8 cellular contexts compared by ENCODE assay signal in the genomic region with DNA sequence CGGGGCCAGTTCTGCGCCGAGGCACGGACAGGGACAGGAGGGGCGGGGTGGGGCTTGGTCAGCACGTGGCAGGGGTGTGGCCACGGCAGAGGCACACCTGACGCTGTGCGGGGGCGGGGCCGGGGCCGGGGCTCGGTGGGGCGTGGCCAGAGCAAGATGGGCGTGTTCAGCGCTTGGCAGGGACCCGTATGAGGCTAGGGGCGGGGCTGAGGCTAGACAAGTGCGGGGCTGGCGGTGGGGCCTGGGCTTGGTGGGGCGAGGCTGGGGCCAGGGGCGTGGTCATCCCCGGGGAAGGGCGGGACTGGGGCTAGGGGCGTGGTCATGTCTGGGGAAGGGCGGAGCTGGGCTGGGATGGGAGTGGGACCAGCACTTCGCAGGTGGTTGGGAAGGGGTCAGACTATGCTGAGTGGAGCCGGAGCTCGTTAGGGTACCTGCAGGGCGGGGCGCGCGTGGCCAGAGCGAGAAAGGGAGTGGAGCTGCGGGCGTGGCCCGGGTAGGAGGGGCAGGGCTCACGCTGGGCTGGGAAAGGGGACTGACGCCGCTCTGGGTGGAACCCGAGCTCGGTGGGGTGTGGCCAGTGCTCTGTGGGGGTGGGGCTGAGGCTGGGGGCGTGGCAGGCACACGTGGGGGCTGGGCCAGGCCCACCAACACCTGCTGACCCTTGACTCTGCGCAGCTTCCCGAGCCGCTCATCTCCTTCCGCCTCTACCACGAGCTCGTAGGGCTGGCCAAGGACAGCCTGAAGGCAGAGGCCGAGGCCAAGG. TPM values are rescaled to one million over a fixed set of nuclear protein-coding genes. Genes with fewer than 3 reads are reported as not detected.
DNase-seq lines count a peak whose midpoint lies in the region; TF ChIP-seq lines count a peak whose summit lies in the region.

No MANE protein-coding gene starts in this region.

- H3K9me2 ChIP-seq in PC-9 (ENCODE audit: insufficient read depth) (no peaks in the 10 kb centered on the region), MM.1S (replicated peaks; ENCODE audit: insufficient read depth, low read length) (no peaks in the 10 kb centered on the region)

- H3K9ac ChIP-seq in MM.1S (ENCODE audit: low read length): no peak overlapping the region

- no peaks in the 10 kb centered on the region for H3K9me3 Mint-ChIP-seq in activated T-helper 2 cell treated with anti-CD3 and anti-CD28 coated beads, Interferon-gamma antibody, Interleukin-2, Interleukin-4, amounts not matched to agents 10 μg/mL and 5 μg/mL and 100 μg/mL, durations not matched to agents 14 hours and 24 hours and 36 hours

- CTCF ChIA-PET in A673 (lab: Charles Lee): interaction anchor here (0.6 kb wide), 2 partner anchors 38 to 109 kb away, joined by 7 to 12 read pairs; no protein-coding TSS in a partner anchor
- CTCF ChIA-PET in PC-9 (lab: Charles Lee): no interaction called here

- H3F3A ChIP-seq in PC-9 (ENCODE audit: insufficient read depth, low read depth): peaks cover 7% of the 10 kb centered on the region; the same call in 1 of the 2 replicates
- peaks cover 37% of the 10 kb centered on the region for H3F3A ChIP-seq in MM.1S (ENCODE audit: insufficient read depth, low read length)

- H3K4me1 Mint-ChIP-seq in activated T-helper 2 cell treated with anti-CD3 and anti-CD28 coated beads, Interferon-gamma antibody, Interleukin-2, Interleukin-4, amounts not matched to agents 10 μg/mL and 5 μg/mL and 100 μg/mL, durations not matched to agents 14 hours and 24 hours and 36 hours (ENCODE audit: low read depth): peaks cover 11% of the 10 kb centered on the region

- POLR2A ChIA-PET in A673 (lab: Charles Lee; ENCODE audit: low non-redundant PET): no interaction called here
- POLR2A ChIA-PET in PC-9 (lab: Charles Lee; ENCODE audit: unreplicated experiment): interaction anchor here (0.6 kb wide), 1 partner anchor 45 kb away, joined by 3 read pairs; no protein-coding TSS in a partner anchor

- H3K27ac ChIP-seq in A673 (ENCODE audit: low read depth, low read length, poor library complexity, severe bottlenecking) (no peak overlapping the region), PC-9 (0 out of 2 replicates have a peak overlapping the region, but pooled peaks have one; percentile 39), left ventricle myocardium inferior (replicated peaks) (no peak overlapping the region), spleen (peak overlapping the region in 5 of 8 donors; percentile 20 to 97 (median 52)), MM.1S (ENCODE audit: low read length) (no peak overlapping the region), tibial nerve (no peak overlapping the region)

- no peak overlapping the region for H3K27ac Mint-ChIP-seq in activated T-helper 2 cell treated with anti-CD3 and anti-CD28 coated beads, Interferon-gamma antibody, Interleukin-2, Interleukin-4, amounts not matched to agents 10 μg/mL and 5 μg/mL and 100 μg/mL, durations not matched to agents 14 hours and 24 hours and 36 hours

- intact Hi-C loops in A673 (cut with micrococcal nuclease; ENCODE audit: unreplicated experiment): no loop called here
- intact Hi-C loops in PC-9 (cut with micrococcal nuclease; ENCODE audit: unreplicated experiment): no loop called here
- intact Hi-C loops in activated T-helper 2 cell treated with anti-CD3 and anti-CD28 coated beads, Interferon-gamma antibody, Interleukin-2, Interleukin-4, amounts not matched to agents 10 μg/mL and 5 μg/mL and 100 μg/mL, durations not matched to agents 14 hours and 24 hours and 36 hours (cut with micrococcal nuclease): loop anchor here (10.0 kb wide), 1 partner anchor 158 kb away; the partner anchor contains the start of gene ARID3A
- intact Hi-C loops in left ventricle myocardium inferior (cut with micrococcal nuclease): no loop called here
- intact Hi-C loops in spleen (cut with DNase I; ENCODE audit: low total_unique reads): no loop called here

- DNase-seq in A673 (ENCODE audit: low spot score) (peak; percentile 85), HPDE6-E6E7 (ENCODE audit: extremely low spot score) (peak; percentile 83), PC-9 (peak in 1 of 2 experiments; percentile 67), left ventricle myocardium inferior (no peak), spleen (peak; percentile 90), MM.1S (no peak), tibial nerve (ENCODE audit: low spot score in 2 of 2) (no peak)
- peak; percentile 79 for DNase-seq in activated T-helper 2 cell treated with anti-CD3 and anti-CD28 coated beads, Interferon-gamma antibody, Interleukin-2, Interleukin-4, amounts not matched to agents 10 μg/mL and 5 μg/mL and 100 μg/mL, durations not matched to agents 14 hours and 24 hours and 36 hours (ENCODE audit: low spot score)

- no peaks in the 10 kb centered on the region for H3K9me3 ChIP-seq in A673 (ENCODE audit: low read depth, low read length, poor library complexity, severe bottlenecking)
- H3K9me3 ChIP-seq in PC-9 (ENCODE audit: insufficient read depth, low read depth): no peaks in the 10 kb centered on the region
- H3K9me3 ChIP-seq in left ventricle myocardium inferior (replicated peaks): no peaks in the 10 kb centered on the region
- H3K9me3 ChIP-seq in spleen: no peaks in the 10 kb centered on the region
- H3K9me3 ChIP-seq in MM.1S (replicated peaks; ENCODE audit: insufficient read depth, low read length): no peaks in the 10 kb centered on the region
- no peaks in the 10 kb centered on the region for H3K9me3 ChIP-seq in tibial nerve

- H3K79me2 ChIP-seq in PC-9 (ENCODE audit: low read depth) (no peaks in the 10 kb centered on the region), MM.1S (ENCODE audit: low read length) (peaks cover 67% of the 10 kb centered on the region)

- no peak overlapping the region for H3K4me3 Mint-ChIP-seq in activated T-helper 2 cell treated with anti-CD3 and anti-CD28 coated beads, Interferon-gamma antibody, Interleukin-2, Interleukin-4, amounts not matched to agents 10 μg/mL and 5 μg/mL and 100 μg/mL, durations not matched to agents 14 hours and 24 hours and 36 hours (ENCODE audit: low read depth)

- H3K36me3 Mint-ChIP-seq in activated T-helper 2 cell treated with anti-CD3 and anti-CD28 coated beads, Interferon-gamma antibody, Interleukin-2, Interleukin-4, amounts not matched to agents 10 μg/mL and 5 μg/mL and 100 μg/mL, durations not matched to agents 14 hours and 24 hours and 36 hours (ENCODE audit: low read depth): peaks cover 76% of the 10 kb centered on the region

- no peaks in the 10 kb centered on the region for H3K27me3 ChIP-seq in A673 (replicated peaks; ENCODE audit: insufficient read depth, low read depth, low read length, poor library complexity)
- no peaks in the 10 kb centered on the region for H3K27me3 ChIP-seq in PC-9 (ENCODE audit: insufficient read depth, low read depth)
- H3K27me3 ChIP-seq in left ventricle myocardium inferior (ENCODE audit: low read depth): no peaks in the 10 kb centered on the region
- H3K27me3 ChIP-seq in spleen (replicated peaks in 1 of 7): no peaks in the 10 kb centered on the region
- no peaks in the 10 kb centered on the region for H3K27me3 ChIP-seq in MM.1S (replicated peaks; ENCODE audit: insufficient read depth, low read length)
- H3K27me3 ChIP-seq in tibial nerve: peaks cover 0 to 5% of the 10 kb centered on the region in 2 donors

- H3K4me1 ChIP-seq in A673 (ENCODE audit: insufficient read depth, low read length, poor library complexity, severe bottlenecking) (peaks cover 11% of the 10 kb centered on the region), PC-9 (replicated peaks; ENCODE audit: insufficient read depth) (no peaks in the 10 kb centered on the region), left ventricle myocardium inferior (peaks cover 10% of the 10 kb centered on the region), spleen (peaks cover 19 to 100% (median 83%) of the 10 kb centered on the region in 6 donors), MM.1S (ENCODE audit: low read length) (peaks cover 5% of the 10 kb centered on the region), tibial nerve (peaks cover 0 to 35% (median 3%) of the 10 kb centered on the region in 4 donors)

- no peaks in the 10 kb centered on the region for H3K27me3 Mint-ChIP-seq in activated T-helper 2 cell treated with anti-CD3 and anti-CD28 coated beads, Interferon-gamma antibody, Interleukin-2, Interleukin-4, amounts not matched to agents 10 μg/mL and 5 μg/mL and 100 μg/mL, durations not matched to agents 14 hours and 24 hours and 36 hours (ENCODE audit: low read depth)

- H2AFZ ChIP-seq in PC-9: peak overlapping the region; percentile 72; the same call in 1 of the 2 replicates
- no peak overlapping the region for H2AFZ ChIP-seq in MM.1S (ENCODE audit: low read length)

- no TSS peak for BruUV-seq in A673 (replicated peaks; lab: Mats Ljungman, UMichigan)
- no TSS peak for BruUV-seq in PC-9 (replicated peaks; lab: Mats Ljungman, UMichigan)

- H4K20me1 ChIP-seq in PC-9 (ENCODE audit: insufficient read depth) (no peaks in the 10 kb centered on the region), MM.1S (ENCODE audit: insufficient read depth, low read length) (0 out of 2 replicates have a peak, but pooled peaks cover 4% of the 10 kb centered on the region)

- H3K36me3 ChIP-seq in A673 (ENCODE audit: insufficient read depth, low read length, poor library complexity, severe bottlenecking): no peaks in the 10 kb centered on the region
- H3K36me3 ChIP-seq in PC-9 (ENCODE audit: low read depth): no peaks in the 10 kb centered on the region
- no peaks in the 10 kb centered on the region for H3K36me3 ChIP-seq in left ventricle myocardium inferior
- H3K36me3 ChIP-seq in spleen: peaks cover 4 to 100% (median 84%) of the 10 kb centered on the region in 6 donors
- H3K36me3 ChIP-seq in MM.1S (replicated peaks; ENCODE audit: insufficient read depth, low read length): peaks cover 34% of the 10 kb centered on the region
- peaks cover 0 to 30% (median 0%) of the 10 kb centered on the region in 3 donors for H3K36me3 ChIP-seq in tibial nerve

- 34 to 67% (median 55%) methylated on average over 37 to 51 of the region's 51 CpGs for WGBS in spleen, 5 donors
- WGBS in tibial nerve, 2 donors: 38 to 46% methylated on average over 34 to 39 of the region's 51 CpGs

- H3K4me2 ChIP-seq in PC-9: peak overlapping the region; percentile 79
- no peak overlapping the region for H3K4me2 ChIP-seq in MM.1S (ENCODE audit: low read depth, low read length)

- no peak for TF ChIP-seq EP300 in tibial nerve (IDR thresholded peaks at IDR 0.05)

- H3K4me3 ChIP-seq in A673 (ENCODE audit: low read depth, low read length, poor library complexity, severe bottlenecking) (no peak overlapping the region), PC-9 (peak overlapping the region; percentile 53; the same call in 1 of the 2 replicates), left ventricle myocardium inferior (peak overlapping the region; percentile 39), spleen (peak overlapping the region in 1 of 8 donors; percentile 37), MM.1S (ENCODE audit: low read length) (no peak overlapping the region), tibial nerve (peak overlapping the region in 1 of 4 donors; percentile 28)

- TF ChIP-seq POLR2A in spleen (IDR thresholded peaks at IDR 0.05) (no peak), tibial nerve (IDR thresholded peaks at IDR 0.05) (no peak)

- TF ChIP-seq CTCF in A673 (conservative IDR thresholded peaks at IDR 0.05; ENCODE audit: low read depth, low read length): no peak
- TF ChIP-seq CTCF in PC-9 (conservative IDR thresholded peaks at IDR 0.05): no peak
- TF ChIP-seq CTCF in left ventricle myocardium inferior (IDR thresholded peaks at IDR 0.05; ENCODE audit: borderline replicate concordance): no peak
- TF ChIP-seq CTCF in spleen (IDR thresholded peaks at IDR 0.05 in 8 of 11, conservative IDR thresholded peaks at IDR 0.05 in 3 of 11): no peak
- TF ChIP-seq CTCF in MM.1S (IDR thresholded peaks at IDR 0.05; ENCODE audit: low read length): no peak
- no peak for TF ChIP-seq CTCF in tibial nerve (IDR thresholded peaks at IDR 0.05)

RNA-seq across cellular contexts. Expression of gene POLR2E, which starts 12.8 kb away (rescaled TPM):
- total RNA-seq in A673 (2021) (342 and 343 TPM in 2 replicates), PC-9 (2021) (180 and 237 TPM in 2 replicates), left ventricle myocardium inferior (140 TPM), spleen (100 to 1,000 TPM; 106 to 152 (median 123) TPM), tibial nerve (100 to 1,000 TPM in 3 of 4 donors, 10 to 100 TPM in 1; 81.6 to 136 (median 121) TPM)
- 260 and 272 TPM in 2 replicates for total RNA-seq in activated T-helper 2 cell treated with anti-CD3 and anti-CD28 coated beads, Interferon-gamma antibody, Interleukin-2, Interleukin-4, amounts not matched to agents 10 μg/mL and 5 μg/mL and 100 μg/mL, durations not matched to agents 14 hours and 24 hours and 36 hours
- 100 to 1,000 TPM in 2 of 3 donors, 10 to 100 TPM in 1; 70.8 to 144 (median 105) TPM for polyA plus RNA-seq in spleen

RNA-seq across cellular contexts. Expression of gene ARHGAP45, which starts 15.4 kb away (rescaled TPM):
- total RNA-seq in A673 (2021) (3.2 and 3.4 TPM in 2 replicates), PC-9 (2021) (20.2 and 20.6 TPM in 2 replicates), left ventricle myocardium inferior (4.8 TPM), spleen (100 to 1,000 TPM; 161 to 258 (median 237) TPM), tibial nerve (10 to 100 TPM; 28.4 to 66.9 (median 38.6) TPM)
- total RNA-seq in activated T-helper 2 cell treated with anti-CD3 and anti-CD28 coated beads, Interferon-gamma antibody, Interleukin-2, Interleukin-4, amounts not matched to agents 10 μg/mL and 5 μg/mL and 100 μg/mL, durations not matched to agents 14 hours and 24 hours and 36 hours: 158 TPM in 2 replicates
- polyA plus RNA-seq in spleen: 100 to 1,000 TPM; 205 to 356 (median 329) TPM

RNA-seq across cellular contexts. Expression of gene GPX4, which starts 21.4 kb away (rescaled TPM):
- total RNA-seq in A673 (2021) (368 and 435 TPM in 2 replicates), PC-9 (2021) (465 and 489 TPM in 2 replicates), left ventricle myocardium inferior (327 TPM), spleen (100 to 1,000 TPM; 138 to 275 (median 216) TPM), tibial nerve (100 to 1,000 TPM; 337 to 518 (median 493) TPM)
- 257 TPM in 2 replicates for total RNA-seq in activated T-helper 2 cell treated with anti-CD3 and anti-CD28 coated beads, Interferon-gamma antibody, Interleukin-2, Interleukin-4, amounts not matched to agents 10 μg/mL and 5 μg/mL and 100 μg/mL, durations not matched to agents 14 hours and 24 hours and 36 hours
- polyA plus RNA-seq in spleen: 100 to 1,000 TPM; 480 to 562 (median 522) TPM

RNA-seq across cellular contexts. Expression of gene ABCA7, which starts 42.4 kb away (rescaled TPM):
- total RNA-seq in A673 (2021) (12.0 and 21.2 TPM in 2 replicates), PC-9 (2021) (29.9 and 32.0 TPM in 2 replicates), left ventricle myocardium inferior (9.3 TPM), spleen (100 to 1,000 TPM in 3 of 7 donors, 10 to 100 TPM in 4; 64.6 to 162 (median 94.7) TPM), tibial nerve (10 to 100 TPM in 3 of 4 donors, 1 to 10 TPM in 1; 9.6 to 25.8 (median 13.7) TPM)
- total RNA-seq in activated T-helper 2 cell treated with anti-CD3 and anti-CD28 coated beads, Interferon-gamma antibody, Interleukin-2, Interleukin-4, amounts not matched to agents 10 μg/mL and 5 μg/mL and 100 μg/mL, durations not matched to agents 14 hours and 24 hours and 36 hours: 17.2 and 19.6 TPM in 2 replicates
- 100 to 1,000 TPM in 2 of 3 donors, 10 to 100 TPM in 1; 67.5 to 197 (median 152) TPM for polyA plus RNA-seq in spleen

RNA-seq across cellular contexts. Expression of gene CNN2, which starts 55.9 kb away (rescaled TPM):
- total RNA-seq in A673 (2021) (112 and 146 TPM in 2 replicates), PC-9 (2021) (168 and 206 TPM in 2 replicates), left ventricle myocardium inferior (45.6 TPM), spleen (100 to 1,000 TPM; 102 to 296 (median 233) TPM), tibial nerve (100 to 1,000 TPM in 1 of 4 donors, 10 to 100 TPM in 3; 69.9 to 122 (median 79.4) TPM)
- total RNA-seq in activated T-helper 2 cell treated with anti-CD3 and anti-CD28 coated beads, Interferon-gamma antibody, Interleukin-2, Interleukin-4, amounts not matched to agents 10 μg/mL and 5 μg/mL and 100 μg/mL, durations not matched to agents 14 hours and 24 hours and 36 hours: 160 and 163 TPM in 2 replicates
- 100 to 1,000 TPM; 126 to 147 (median 140) TPM for polyA plus RNA-seq in spleen

Comparison
In these comparisons a context has a peak if more than half of its experiments do, and no peak if none do; other contexts are left out.
1. DNase-seq: peak in A673 (single experiment), HPDE6-E6E7 (single experiment), activated T-helper 2 cell treated with anti-CD3 and anti-CD28 coated beads, Interferon-gamma antibody, Interleukin-2, Interleukin-4, amounts not matched to agents 10 μg/mL and 5 μg/mL and 100 μg/mL, durations not matched to agents 14 hours and 24 hours and 36 hours (single experiment) and spleen (single experiment); none in left ventricle myocardium inferior (single experiment), MM.1S (single experiment) and tibial nerve (0 of 2).
2. H3K27ac ChIP-seq: peak in PC-9 (single experiment) and spleen (5 of 8); none in A673 (single experiment), left ventricle myocardium inferior (single experiment), MM.1S (single experiment) and tibial nerve (0 of 4).
3. H3K4me3 ChIP-seq: peak in PC-9 (single experiment) and left ventricle myocardium inferior (single experiment); none in A673 (single experiment) and MM.1S (single experiment).